ENCODE assay signal across 2 cellular contexts in the genomic region with DNA sequence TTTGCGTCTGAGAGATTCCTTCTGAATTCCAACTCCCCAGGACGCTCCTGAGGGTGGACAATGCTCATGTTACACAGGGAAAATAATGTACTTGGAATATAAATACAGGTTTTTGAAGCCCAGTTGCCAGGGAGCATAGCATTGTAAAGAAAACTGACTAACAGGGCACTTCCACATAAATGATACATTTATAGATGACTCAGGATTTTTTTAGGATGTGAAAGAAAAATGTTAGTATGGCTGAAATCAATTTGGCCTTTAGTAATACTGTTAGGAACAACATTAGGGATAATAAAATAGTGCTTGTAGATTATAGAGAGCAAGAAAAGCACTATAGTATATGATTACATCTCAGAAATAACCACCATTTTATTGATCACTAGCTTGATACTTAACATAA.
A peak's percentile ranks its signal among the peaks of the same experiment; 100 is the strongest.
TF ChIP-seq lines count a peak whose summit lies in the region.

No MANE protein-coding gene starts in this region.

TF ChIP-seq in HepG2, 621 proteins besides CTCF, POLR2A, EP300 and RAD21:
- TF ChIP-seq MAFF (IDR thresholded peaks at IDR 0.05; ENCODE audit: low read depth, low read length) (peak; percentile 22; the same call in 1 of the 2 replicates), MAFK (conservative IDR thresholded peaks at IDR 0.05 in 1 of 2, IDR thresholded peaks at IDR 0.05 in 1 of 2; ENCODE audit: low read length in 2 of 2) (peak; percentile 29 to 63; a peak in 2 of 4 replicates)
- TF ChIP-seq, protein P1, sequence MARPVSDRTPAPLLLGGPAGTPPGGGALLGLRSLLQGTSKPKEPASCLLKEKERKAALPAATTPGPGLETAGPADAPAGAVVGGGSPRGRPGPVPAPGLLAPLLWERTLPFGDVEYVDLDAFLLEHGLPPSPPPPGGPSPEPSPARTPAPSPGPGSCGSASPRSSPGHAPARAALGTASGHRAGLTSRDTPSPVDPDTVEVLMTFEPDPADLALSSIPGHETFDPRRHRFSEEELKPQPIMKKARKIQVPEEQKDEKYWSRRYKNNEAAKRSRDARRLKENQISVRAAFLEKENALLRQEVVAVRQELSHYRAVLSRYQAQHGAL (CRISPR knock-in tag; IDR thresholded peaks at IDR 0.05; ENCODE audit: not compliant biosample characterization), result no peak
- TF ChIP-seq, protein P2, sequence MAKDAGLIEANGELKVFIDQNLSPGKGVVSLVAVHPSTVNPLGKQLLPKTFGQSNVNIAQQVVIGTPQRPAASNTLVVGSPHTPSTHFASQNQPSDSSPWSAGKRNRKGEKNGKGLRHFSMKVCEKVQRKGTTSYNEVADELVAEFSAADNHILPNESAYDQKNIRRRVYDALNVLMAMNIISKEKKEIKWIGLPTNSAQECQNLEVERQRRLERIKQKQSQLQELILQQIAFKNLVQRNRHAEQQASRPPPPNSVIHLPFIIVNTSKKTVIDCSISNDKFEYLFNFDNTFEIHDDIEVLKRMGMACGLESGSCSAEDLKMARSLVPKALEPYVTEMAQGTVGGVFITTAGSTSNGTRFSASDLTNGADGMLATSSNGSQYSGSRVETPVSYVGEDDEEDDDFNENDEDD (CRISPR knock-in tag; IDR thresholded peaks at IDR 0.05; ENCODE audit: borderline replicate concordance), result no peak
TF ChIP-seq in HepG2: peak in this region for 2.

TF ChIP-seq in IMR-90, 13 proteins besides CTCF, POLR2A, EP300 and RAD21:
- TF ChIP-seq CHD1 (IDR thresholded peaks at IDR 0.05; ENCODE audit: low read depth, low read length) (no peak), CEBPB (IDR thresholded peaks at IDR 0.05; ENCODE audit: low read depth, low read length) (no peak), MAFK (IDR thresholded peaks at IDR 0.05; ENCODE audit: low read depth, low read length) (peak; percentile 43; the same call in 1 of the 2 replicates)
TF ChIP-seq in IMR-90: peak in this region for 1.
